1 cellular context compared by ENCODE assay signal in the genomic region with DNA sequence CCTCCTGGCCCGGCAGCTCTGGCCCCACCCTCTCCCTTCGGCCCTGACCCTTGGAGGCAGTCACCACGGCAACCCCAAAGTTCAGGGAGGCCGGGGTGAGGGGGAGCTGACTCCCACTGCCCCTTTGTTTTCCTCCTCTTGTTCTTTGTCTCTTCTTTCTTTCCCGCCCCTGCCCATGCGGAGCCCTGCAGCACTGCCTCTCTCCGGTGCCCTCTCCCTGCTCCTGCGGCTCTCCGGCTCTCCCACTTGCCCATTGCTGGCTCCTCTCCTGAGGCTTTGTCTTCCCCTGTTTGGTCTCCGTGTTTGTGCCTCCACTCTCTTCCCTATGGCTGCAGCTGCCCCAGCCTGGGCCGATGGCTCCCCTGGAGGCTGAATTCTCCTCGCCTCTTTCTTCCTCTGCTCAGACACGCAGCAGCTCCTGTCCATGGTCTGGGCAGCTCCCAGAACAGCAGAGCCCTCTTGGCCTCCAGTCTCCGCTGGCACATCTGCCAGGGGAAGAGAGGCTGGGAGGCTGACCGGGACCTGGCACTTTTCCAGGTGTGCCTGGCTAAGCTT.
TF ChIP-seq lines count a peak whose summit lies in the region.

No MANE protein-coding gene starts in this region.

TF ChIP-seq in K562, 482 proteins besides CTCF, POLR2A, EP300 and RAD21:
- TF ChIP-seq NFIC (IDR thresholded peaks at IDR 0.05): peak; percentile 66
- TF ChIP-seq CGGBP1 (CRISPR knock-in tag; IDR thresholded peaks at IDR 0.05): no peak
- TF ChIP-seq RBFOX2 (IDR thresholded peaks at IDR 0.05; ENCODE audit: low read depth, low read length): peak; percentile 29; the same call in 1 of the 2 replicates
- TF ChIP-seq, protein P1, sequence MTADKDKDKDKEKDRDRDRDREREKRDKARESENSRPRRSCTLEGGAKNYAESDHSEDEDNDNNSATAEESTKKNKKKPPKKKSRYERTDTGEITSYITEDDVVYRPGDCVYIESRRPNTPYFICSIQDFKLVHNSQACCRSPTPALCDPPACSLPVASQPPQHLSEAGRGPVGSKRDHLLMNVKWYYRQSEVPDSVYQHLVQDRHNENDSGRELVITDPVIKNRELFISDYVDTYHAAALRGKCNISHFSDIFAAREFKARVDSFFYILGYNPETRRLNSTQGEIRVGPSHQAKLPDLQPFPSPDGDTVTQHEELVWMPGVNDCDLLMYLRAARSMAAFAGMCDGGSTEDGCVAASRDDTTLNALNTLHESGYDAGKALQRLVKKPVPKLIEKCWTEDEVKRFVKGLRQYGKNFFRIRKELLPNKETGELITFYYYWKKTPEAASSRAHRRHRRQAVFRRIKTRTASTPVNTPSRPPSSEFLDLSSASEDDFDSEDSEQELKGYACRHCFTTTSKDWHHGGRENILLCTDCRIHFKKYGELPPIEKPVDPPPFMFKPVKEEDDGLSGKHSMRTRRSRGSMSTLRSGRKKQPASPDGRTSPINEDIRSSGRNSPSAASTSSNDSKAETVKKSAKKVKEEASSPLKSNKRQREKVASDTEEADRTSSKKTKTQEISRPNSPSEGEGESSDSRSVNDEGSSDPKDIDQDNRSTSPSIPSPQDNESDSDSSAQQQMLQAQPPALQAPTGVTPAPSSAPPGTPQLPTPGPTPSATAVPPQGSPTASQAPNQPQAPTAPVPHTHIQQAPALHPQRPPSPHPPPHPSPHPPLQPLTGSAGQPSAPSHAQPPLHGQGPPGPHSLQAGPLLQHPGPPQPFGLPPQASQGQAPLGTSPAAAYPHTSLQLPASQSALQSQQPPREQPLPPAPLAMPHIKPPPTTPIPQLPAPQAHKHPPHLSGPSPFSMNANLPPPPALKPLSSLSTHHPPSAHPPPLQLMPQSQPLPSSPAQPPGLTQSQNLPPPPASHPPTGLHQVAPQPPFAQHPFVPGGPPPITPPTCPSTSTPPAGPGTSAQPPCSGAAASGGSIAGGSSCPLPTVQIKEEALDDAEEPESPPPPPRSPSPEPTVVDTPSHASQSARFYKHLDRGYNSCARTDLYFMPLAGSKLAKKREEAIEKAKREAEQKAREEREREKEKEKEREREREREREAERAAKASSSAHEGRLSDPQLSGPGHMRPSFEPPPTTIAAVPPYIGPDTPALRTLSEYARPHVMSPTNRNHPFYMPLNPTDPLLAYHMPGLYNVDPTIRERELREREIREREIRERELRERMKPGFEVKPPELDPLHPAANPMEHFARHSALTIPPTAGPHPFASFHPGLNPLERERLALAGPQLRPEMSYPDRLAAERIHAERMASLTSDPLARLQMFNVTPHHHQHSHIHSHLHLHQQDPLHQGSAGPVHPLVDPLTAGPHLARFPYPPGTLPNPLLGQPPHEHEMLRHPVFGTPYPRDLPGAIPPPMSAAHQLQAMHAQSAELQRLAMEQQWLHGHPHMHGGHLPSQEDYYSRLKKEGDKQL (CRISPR knock-in tag; IDR thresholded peaks at IDR 0.05; ENCODE audit: borderline replicate concordance): 0 out of 2 replicates have a peak, but pooled peaks have one; percentile 57
- TF ChIP-seq, protein P2, sequence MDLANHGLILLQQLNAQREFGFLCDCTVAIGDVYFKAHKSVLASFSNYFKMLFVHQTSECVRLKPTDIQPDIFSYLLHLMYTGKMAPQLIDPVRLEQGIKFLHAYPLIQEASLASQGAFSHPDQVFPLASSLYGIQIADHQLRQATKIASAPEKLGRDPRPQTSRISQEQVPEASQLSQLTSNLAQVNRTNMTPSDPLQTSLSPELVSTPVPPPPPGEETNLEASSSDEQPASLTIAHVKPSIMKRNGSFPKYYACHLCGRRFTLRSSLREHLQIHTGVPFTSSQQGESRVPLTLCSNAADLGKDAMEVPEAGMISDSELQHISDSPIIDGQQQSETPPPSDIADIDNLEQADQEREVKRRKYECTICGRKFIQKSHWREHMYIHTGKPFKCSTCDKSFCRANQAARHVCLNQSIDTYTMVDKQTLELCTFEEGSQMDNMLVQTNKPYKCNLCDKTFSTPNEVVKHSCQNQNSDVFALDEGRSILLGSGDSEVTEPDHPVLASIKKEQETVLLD (IDR thresholded peaks at IDR 0.05): 0 out of 2 replicates have a peak, but pooled peaks have one; percentile 12
- TF ChIP-seq, protein P3, sequence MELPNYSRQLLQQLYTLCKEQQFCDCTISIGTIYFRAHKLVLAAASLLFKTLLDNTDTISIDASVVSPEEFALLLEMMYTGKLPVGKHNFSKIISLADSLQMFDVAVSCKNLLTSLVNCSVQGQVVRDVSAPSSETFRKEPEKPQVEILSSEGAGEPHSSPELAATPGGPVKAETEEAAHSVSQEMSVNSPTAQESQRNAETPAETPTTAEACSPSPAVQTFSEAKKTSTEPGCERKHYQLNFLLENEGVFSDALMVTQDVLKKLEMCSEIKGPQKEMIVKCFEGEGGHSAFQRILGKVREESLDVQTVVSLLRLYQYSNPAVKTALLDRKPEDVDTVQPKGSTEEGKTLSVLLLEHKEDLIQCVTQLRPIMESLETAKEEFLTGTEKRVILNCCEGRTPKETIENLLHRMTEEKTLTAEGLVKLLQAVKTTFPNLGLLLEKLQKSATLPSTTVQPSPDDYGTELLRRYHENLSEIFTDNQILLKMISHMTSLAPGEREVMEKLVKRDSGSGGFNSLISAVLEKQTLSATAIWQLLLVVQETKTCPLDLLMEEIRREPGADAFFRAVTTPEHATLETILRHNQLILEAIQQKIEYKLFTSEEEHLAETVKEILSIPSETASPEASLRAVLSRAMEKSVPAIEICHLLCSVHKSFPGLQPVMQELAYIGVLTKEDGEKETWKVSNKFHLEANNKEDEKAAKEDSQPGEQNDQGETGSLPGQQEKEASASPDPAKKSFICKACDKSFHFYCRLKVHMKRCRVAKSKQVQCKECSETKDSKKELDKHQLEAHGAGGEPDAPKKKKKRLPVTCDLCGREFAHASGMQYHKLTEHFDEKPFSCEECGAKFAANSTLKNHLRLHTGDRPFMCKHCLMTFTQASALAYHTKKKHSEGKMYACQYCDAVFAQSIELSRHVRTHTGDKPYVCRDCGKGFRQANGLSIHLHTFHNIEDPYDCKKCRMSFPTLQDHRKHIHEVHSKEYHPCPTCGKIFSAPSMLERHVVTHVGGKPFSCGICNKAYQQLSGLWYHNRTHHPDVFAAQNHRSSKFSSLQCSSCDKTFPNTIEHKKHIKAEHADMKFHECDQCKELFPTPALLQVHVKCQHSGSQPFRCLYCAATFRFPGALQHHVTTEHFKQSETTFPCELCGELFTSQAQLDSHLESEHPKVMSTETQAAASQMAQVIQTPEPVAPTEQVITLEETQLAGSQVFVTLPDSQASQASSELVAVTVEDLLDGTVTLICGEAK (IDR thresholded peaks at IDR 0.05): no peak
- TF ChIP-seq, protein P3 (CRISPR knock-in tag; IDR thresholded peaks at IDR 0.05): 0 out of 2 replicates have a peak, but pooled peaks have one; percentile 26
- 0 out of 4 replicates have a peak, but pooled peaks of 1 of the 2 experiments have one; percentile 27 for TF ChIP-seq ARNT (IDR thresholded peaks at IDR 0.05)
- TF ChIP-seq, protein P4, sequence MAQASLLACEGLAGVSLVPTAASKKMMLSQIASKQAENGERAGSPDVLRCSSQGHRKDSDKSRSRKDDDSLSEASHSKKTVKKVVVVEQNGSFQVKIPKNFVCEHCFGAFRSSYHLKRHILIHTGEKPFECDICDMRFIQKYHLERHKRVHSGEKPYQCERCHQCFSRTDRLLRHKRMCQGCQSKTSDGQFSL (CRISPR knock-in tag; IDR thresholded peaks at IDR 0.05): peak; percentile 15; the same call in 1 of the 2 replicates
- TF ChIP-seq, protein P4 (tag; IDR thresholded peaks at IDR 0.05): no peak
- TF ChIP-seq RFX1 (IDR thresholded peaks at IDR 0.05): peak; percentile 81; the same call in 1 of the 2 replicates
- TF ChIP-seq FOXK2 (conservative IDR thresholded peaks at IDR 0.05 in 1 of 2, IDR thresholded peaks at IDR 0.05 in 1 of 2; ENCODE audit: low read depth in 2 of 2): no peak
- TF ChIP-seq, protein P5, sequence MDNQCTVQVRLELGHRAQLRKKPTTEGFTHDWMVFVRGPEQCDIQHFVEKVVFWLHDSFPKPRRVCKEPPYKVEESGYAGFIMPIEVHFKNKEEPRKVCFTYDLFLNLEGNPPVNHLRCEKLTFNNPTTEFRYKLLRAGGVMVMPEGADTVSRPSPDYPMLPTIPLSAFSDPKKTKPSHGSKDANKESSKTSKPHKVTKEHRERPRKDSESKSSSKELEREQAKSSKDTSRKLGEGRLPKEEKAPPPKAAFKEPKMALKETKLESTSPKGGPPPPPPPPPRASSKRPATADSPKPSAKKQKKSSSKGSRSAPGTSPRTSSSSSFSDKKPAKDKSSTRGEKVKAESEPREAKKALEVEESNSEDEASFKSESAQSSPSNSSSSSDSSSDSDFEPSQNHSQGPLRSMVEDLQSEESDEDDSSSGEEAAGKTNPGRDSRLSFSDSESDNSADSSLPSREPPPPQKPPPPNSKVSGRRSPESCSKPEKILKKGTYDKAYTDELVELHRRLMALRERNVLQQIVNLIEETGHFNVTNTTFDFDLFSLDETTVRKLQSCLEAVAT (IDR thresholded peaks at IDR 0.05): 0 out of 4 replicates have a peak, but pooled peaks of 1 of the 2 experiments have one; percentile 16
- TF ChIP-seq ATF2 (CRISPR knock-in tag; IDR thresholded peaks at IDR 0.05): no peak
